ENCODE assay signal across 8 cellular contexts in genomic region chr10:95290446-95290800, GRCh38. TPM values are rescaled to one million over a fixed set of nuclear protein-coding genes. Genes with fewer than 3 reads are reported as not detected.
A peak's percentile ranks its signal among the peaks of the same experiment; 100 is the strongest.
DNase-seq lines count a peak whose midpoint lies in the region; ATAC-seq and TF ChIP-seq lines count a peak whose summit lies in the region.

No MANE protein-coding gene starts in this region.

- H3K27me3 ChIP-seq in skeletal muscle satellite cell (ENCODE audit: control insufficient read depth, insufficient read depth, low read length), result peaks cover 36% of the 10 kb centered on the region

- peak; percentile 35 for DNase-seq in GM10248 (ENCODE audit: extremely low spot score)
- DNase-seq in left cardiac atrium, result no peak
- DNase-seq in NCI-H2171 treated with DMSO at 0.1 percent for 48 hours (lab: John Stamatoyannopoulos, UW), result no peak
- DNase-seq in NCI-H2081 (lab: John Stamatoyannopoulos, UW), result no peak

- H3K9ac ChIP-seq in skeletal muscle satellite cell (ENCODE audit: low read depth, low read length), result peak overlapping the region; percentile 84

- peak; percentile 3 for ATAC-seq in HG02763 (IDR thresholded peaks at IDR 0.05; ENCODE audit: unreplicated experiment)
- ATAC-seq in left cardiac atrium, result peak; percentile 29 to 50
- no peak for ATAC-seq in HG03139 (IDR thresholded peaks at IDR 0.05; ENCODE audit: unreplicated experiment)

- intact Hi-C loops in left cardiac atrium (cut with DNase I), result no loop called here

- H3K4me1 ChIP-seq in skeletal muscle satellite cell (ENCODE audit: control insufficient read depth, insufficient read depth, low read length), result peaks cover 9% of the 10 kb centered on the region

- peak overlapping the region; percentile 90 for H3K4me3 ChIP-seq in WI38 (ENCODE audit: low read depth, low read length)
- peak overlapping the region; percentile 88 for H3K4me3 ChIP-seq in skeletal muscle satellite cell (ENCODE audit: low read length)

- H3K4me2 ChIP-seq in skeletal muscle satellite cell (ENCODE audit: low read length), result peak overlapping the region; percentile 93

- no peaks in the 10 kb centered on the region for H3K36me3 ChIP-seq in skeletal muscle satellite cell (ENCODE audit: insufficient read depth, low read length)

- TF ChIP-seq CTCF in GM10248 (IDR thresholded peaks at IDR 0.05; ENCODE audit: control extremely low read depth, extremely low read depth, low read depth, missing control alignments) (no peak), WI38 (IDR thresholded peaks at IDR 0.05; ENCODE audit: low read depth, low read length) (no peak)

- POLR2A ChIA-PET in GM10248 (lab: Yijun Ruan, JAX), result no interaction called here

- CTCF ChIA-PET in GM10248 (lab: Yijun Ruan, JAX), result interaction anchor here (1.2 kb wide), 1 partner anchor 12 kb away, joined by 6 read pairs; no protein-coding TSS in a partner anchor

- no peaks in the 10 kb centered on the region for H3K9me3 ChIP-seq in skeletal muscle satellite cell (replicated peaks; ENCODE audit: low read length)

RNA-seq across cellular contexts. Expression of gene PDLIM1, which starts 0.4 kb away (rescaled TPM):
- 100 to 1,000 TPM; 161 to 271 TPM for total RNA-seq in left cardiac atrium
- 11.7 and 14.0 TPM in 2 replicates for total RNA-seq in skeletal muscle satellite cell (2012; rRNA removed)
